In genomic region chr9:122191519-122191918, GRCh38 we compare ENCODE assay signal across 19 cellular contexts. TPM values are rescaled to one million over a fixed set of nuclear protein-coding genes. Genes with fewer than 3 reads are reported as not detected.
"Had no signal": no experiment of that assay in that cellular context is flagged by ENCODE, and none has a peak within 500 bp of the region (broad histone marks: within the 10 kb centered on the region; RNA-seq: fewer than 3 reads in every experiment).

No MANE protein-coding gene starts in this region.

- H3K36me3 Mint-ChIP-seq: activated naive CD4-positive, alpha-beta T cell treated with anti-CD3 and anti-CD28 coated beads, Interleukin-2, amount 50 U/mL, for 24 hours; mesothelial cell of epicardium; neural progenitor cell; T-cell had no signal

- FAIRE-seq: colon, pancreas had no signal

- H3K27ac Mint-ChIP-seq: activated CD4-positive, alpha-beta memory T cell treated with anti-CD3 and anti-CD28 coated beads, Interleukin-2, amount 10 ng/mL, durations not matched to agents 7 days and 5 days; activated CD4-positive, alpha-beta T cell treated with anti-CD3 and anti-CD28 coated beads for 36 hours; activated naive CD4-positive, alpha-beta T cell treated with anti-CD3 and anti-CD28 coated beads, Interleukin-2, amount 50 U/mL, for 24 hours; activated T-cell treated with anti-CD3 and anti-CD28 coated beads, Interleukin-2, amount 50 U/mL, for 24 hours; mesothelial cell of epicardium; neural progenitor cell; T-cell had no signal

- H3K36me3 ChIP-seq: lower lobe of right lung, neural progenitor cell, pancreas, suprapubic skin had no signal

- H3K4me1 ChIP-seq: lower lobe of right lung, neural progenitor cell, pancreas, suprapubic skin had no signal

- H3K4me3 Mint-ChIP-seq: activated CD4-positive, alpha-beta memory T cell treated with anti-CD3 and anti-CD28 coated beads, Interleukin-2, amount 10 ng/mL, durations not matched to agents 7 days and 5 days; activated CD4-positive, alpha-beta T cell treated with anti-CD3 and anti-CD28 coated beads for 36 hours; activated naive CD4-positive, alpha-beta T cell treated with anti-CD3 and anti-CD28 coated beads, Interleukin-2, amount 50 U/mL, for 24 hours; activated T-cell treated with anti-CD3 and anti-CD28 coated beads, Interleukin-2, amount 50 U/mL, for 24 hours; mesothelial cell of epicardium; neural progenitor cell; T-cell had no signal

- H3K4me2 ChIP-seq: neural progenitor cell had no signal

- H3K9me3 ChIP-seq: lower lobe of right lung, pancreas, suprapubic skin had no signal

- H3K27me3 ChIP-seq: neural progenitor cell, pancreas, suprapubic skin had no signal

- DNase-seq: activated T-cell treated with anti-CD3 and anti-CD28 coated beads, Interleukin-2, amount 50 U/mL, for 24 hours; caudate nucleus; left cardiac atrium; lower lobe of right lung; pancreas; stimulated activated CD4-positive, alpha-beta T cell treated with anti-CD3 and anti-CD28 coated beads, Interleukin-4, amount 100 ng/mL, for 4 hours; stimulated activated CD8-positive, alpha-beta memory T cell treated with anti-CD3 and anti-CD28 coated beads, Interleukin-4, amount 100 ng/mL, for 48 hours; stimulated activated naive CD4-positive, alpha-beta T cell treated with Interleukin-2 at 50 U/mL for 16 hours; T-cell; trophoblast cell had no signal

- H3K9me3 Mint-ChIP-seq: activated CD4-positive, alpha-beta memory T cell treated with anti-CD3 and anti-CD28 coated beads, Interleukin-2, amount 10 ng/mL, durations not matched to agents 7 days and 5 days; activated naive CD4-positive, alpha-beta T cell treated with anti-CD3 and anti-CD28 coated beads, Interleukin-2, amount 50 U/mL, for 24 hours; activated T-cell treated with anti-CD3 and anti-CD28 coated beads, Interleukin-2, amount 50 U/mL, for 24 hours; mesothelial cell of epicardium; neural progenitor cell; T-cell had no signal

- H3K27ac ChIP-seq: lower lobe of right lung, neural progenitor cell, pancreas, SK-N-MC, skin epidermis, suprapubic skin had no signal

- H3K27me3 Mint-ChIP-seq: activated naive CD4-positive, alpha-beta T cell treated with anti-CD3 and anti-CD28 coated beads, Interleukin-2, amount 50 U/mL, for 24 hours; T-cell had no signal

- H3K4me1 Mint-ChIP-seq: activated CD4-positive, alpha-beta T cell treated with anti-CD3 and anti-CD28 coated beads for 36 hours; activated naive CD4-positive, alpha-beta T cell treated with anti-CD3 and anti-CD28 coated beads, Interleukin-2, amount 50 U/mL, for 24 hours; mesothelial cell of epicardium; T-cell had no signal

- H3K4me3 ChIP-seq: lower lobe of right lung, neural progenitor cell, pancreas, SK-N-MC, skin epidermis, suprapubic skin had no signal

- H3K9ac ChIP-seq: neural progenitor cell had no signal

- H2AFZ ChIP-seq: neural progenitor cell had no signal

RNA-seq across cellular contexts. Expression of gene MORN5, which starts 31.8 kb away (rescaled TPM):
- total RNA-seq: activated CD4-positive, alpha-beta memory T cell treated with anti-CD3 and anti-CD28 coated beads, Interleukin-2, amount 10 ng/mL, durations not matched to agents 7 days and 5 days; activated CD4-positive, alpha-beta T cell treated with anti-CD3 and anti-CD28 coated beads for 36 hours; left cardiac atrium; mesothelial cell of epicardium; suprapubic skin; T-cell had no signal

RNA-seq across cellular contexts. Expression of gene LHX6, which starts 37.2 kb away (rescaled TPM):
- total RNA-seq: activated CD4-positive, alpha-beta memory T cell treated with anti-CD3 and anti-CD28 coated beads, Interleukin-2, amount 10 ng/mL, durations not matched to agents 7 days and 5 days; T-cell had no signal
